In the genomic region with DNA sequence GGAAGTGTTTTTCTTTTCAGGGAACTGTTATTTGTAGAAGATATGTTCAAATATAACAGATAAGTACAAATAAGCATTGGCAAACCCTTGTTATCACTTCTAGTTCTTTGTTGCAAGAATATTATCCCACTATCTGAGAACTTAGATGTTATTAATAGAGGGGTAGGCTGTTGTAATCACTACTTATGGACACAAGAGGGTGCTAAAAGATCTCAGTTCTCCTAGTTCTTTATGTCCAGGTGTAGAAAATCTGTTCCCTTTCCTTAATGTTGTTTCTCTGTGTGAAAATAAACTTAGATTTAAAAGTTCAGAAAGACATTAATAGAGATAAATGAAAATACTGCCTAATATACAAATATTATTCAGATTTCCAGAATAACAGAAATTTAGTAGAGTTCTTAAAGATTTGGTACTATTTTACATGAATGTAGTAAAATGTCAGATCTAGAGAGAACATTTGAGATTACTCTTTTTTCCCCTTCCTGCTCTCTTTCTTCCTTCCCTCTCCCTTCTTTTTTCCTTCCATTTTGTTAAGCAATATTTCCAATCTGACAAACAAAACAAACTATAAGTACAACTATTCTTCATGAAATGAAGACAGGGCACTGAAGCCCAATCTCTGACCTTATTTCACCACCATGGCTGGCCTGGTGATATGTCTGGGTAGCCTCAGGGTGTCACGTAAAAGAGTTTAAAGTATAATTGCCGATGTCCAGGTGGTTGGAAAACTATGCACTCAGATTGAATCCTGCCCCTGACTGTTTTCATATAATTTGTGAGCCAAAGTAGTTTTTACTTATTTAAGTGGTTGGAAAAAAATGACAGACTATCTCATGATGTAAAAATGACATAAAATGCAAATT, we compare ENCODE assay signal across 9 cellular contexts. TPM values are rescaled to one million over a fixed set of nuclear protein-coding genes. Genes with fewer than 3 reads are reported as not detected.
DNase-seq lines count a peak whose midpoint lies in the region; ATAC-seq, FAIRE-seq and TF ChIP-seq lines count a peak whose summit lies in the region.
"Had no signal": no experiment of that assay in that cellular context is flagged by ENCODE, and none has a peak within 500 bp of the region (broad histone marks: within the 10 kb centered on the region; RNA-seq: fewer than 3 reads in every experiment).

No MANE protein-coding gene starts in this region.

- FAIRE-seq in astrocyte (lab: Jason Lieb, UNC) (peak; percentile 20), islet of Langerhans (lab: Jason Lieb, UNC) (peak; percentile 98)

- H3K4me3 ChIP-seq in astrocyte (ENCODE audit: insufficient read depth, low read depth, low read length), result no peak overlapping the region

- H3K9me3 Mint-ChIP-seq in HFFc6, result no peaks in the 10 kb centered on the region
- peaks cover 4% of the 10 kb centered on the region for H3K9me3 Mint-ChIP-seq in astrocyte (ENCODE audit: unreplicated experiment)

- no peaks in the 10 kb centered on the region for H4K20me1 ChIP-seq in astrocyte (ENCODE audit: insufficient read depth, low read length)

- H3K4me2 ChIP-seq in astrocyte (ENCODE audit: low read length), result no peak overlapping the region

- DNase-seq in NCI-H1417 (lab: John Stamatoyannopoulos, UW) (peak; percentile 5 to 72 (median 30)), NCI-H1417 treated with DMSO at 0.1 percent for 48 hours (lab: John Stamatoyannopoulos, UW) (no peak), HFFc6 (peak; percentile 15), NCI-H1436 treated with DMSO at 0.1 percent for 48 hours (lab: John Stamatoyannopoulos, UW) (peak; percentile 53), astrocyte (ENCODE audit: low read depth) (peak; percentile 20), nucleus accumbens (lab: John Stamatoyannopoulos, UW) (no peak)

- H2AFZ ChIP-seq in astrocyte (ENCODE audit: low read depth, low read length), result no peak overlapping the region

- H3K79me2 ChIP-seq in astrocyte (ENCODE audit: insufficient read depth, low read length), result no peaks in the 10 kb centered on the region

- H3K27ac ChIP-seq in astrocyte (ENCODE audit: low read depth, low read length), result no peak overlapping the region

- no peak overlapping the region for H3K9ac ChIP-seq in astrocyte (ENCODE audit: low read length)

- no peaks in the 10 kb centered on the region for H3K36me3 ChIP-seq in astrocyte (ENCODE audit: insufficient read depth, low read length)

- no peak for ATAC-seq in HG03135 (IDR thresholded peaks at IDR 0.05; ENCODE audit: unreplicated experiment)

- H3K27ac Mint-ChIP-seq in HFFc6, result no peak overlapping the region
- no peak overlapping the region for H3K27ac Mint-ChIP-seq in astrocyte (ENCODE audit: unreplicated experiment)
- H3K27ac Mint-ChIP-seq: CD4-positive, CD25-positive, alpha-beta regulatory T cell had no signal

- no peaks in the 10 kb centered on the region for H3K9me3 ChIP-seq in astrocyte (ENCODE audit: insufficient read depth, low read depth, low read length)

- peaks cover 3% of the 10 kb centered on the region; the same call in 1 of the 2 replicates for H3K27me3 Mint-ChIP-seq in HFFc6 (ENCODE audit: insufficient read depth)
- H3K27me3 Mint-ChIP-seq in astrocyte (ENCODE audit: low read depth, unreplicated experiment), result no peaks in the 10 kb centered on the region

- H3K36me3 Mint-ChIP-seq in HFFc6 (ENCODE audit: low read depth) (no peaks in the 10 kb centered on the region), astrocyte (ENCODE audit: low read depth, unreplicated experiment) (no peaks in the 10 kb centered on the region)
- H3K36me3 Mint-ChIP-seq: CD4-positive, CD25-positive, alpha-beta regulatory T cell had no signal

- no peaks in the 10 kb centered on the region for H3K27me3 ChIP-seq in astrocyte (ENCODE audit: insufficient read depth, low read length)

- H3K4me1 ChIP-seq in astrocyte (ENCODE audit: insufficient read depth, low read length), result no peaks in the 10 kb centered on the region

- H3K4me3 Mint-ChIP-seq in HFFc6 (no peak overlapping the region), astrocyte (ENCODE audit: unreplicated experiment) (no peak overlapping the region)
- H3K4me3 Mint-ChIP-seq: CD4-positive, CD25-positive, alpha-beta regulatory T cell had no signal

- TF ChIP-seq CTCF in HFFc6 (IDR thresholded peaks at IDR 0.05), result peak; percentile 77
- TF ChIP-seq CTCF in astrocyte (IDR thresholded peaks at IDR 0.05; ENCODE audit: insufficient read depth, low read depth, low read length), result peak; percentile 60

- H3K4me1 Mint-ChIP-seq in HFFc6 (ENCODE audit: low read depth) (no peaks in the 10 kb centered on the region), astrocyte (ENCODE audit: low read depth, unreplicated experiment) (peaks cover 2% of the 10 kb centered on the region)
- H3K4me1 Mint-ChIP-seq: CD4-positive, CD25-positive, alpha-beta regulatory T cell had no signal

RNA-seq across cellular contexts. Expression of a gene that starts 43.6 kb away (rescaled TPM):
- total RNA-seq in HFFc6 (2021; fragmentation: NEBNext Ultra II Directional; extraction: Animal tissue kit (Norgen Biotek cat#: 25700)), result not detected
- total RNA-seq in astrocyte, result 22.6 and 32.3 TPM in 2 replicates
- total RNA-seq: CD4-positive, CD25-positive, alpha-beta regulatory T cell had no signal

Comparison
In these comparisons a context has a peak if more than half of its experiments do, and no peak if none do; other contexts are left out.
1. DNase-seq: peak in NCI-H1417 (3 of 3), HFFc6 (single experiment), NCI-H1436 treated with DMSO at 0.1 percent for 48 hours (single experiment) and astrocyte (single experiment); none in NCI-H1417 treated with DMSO at 0.1 percent for 48 hours (single experiment) and nucleus accumbens (0 of 56).
2. RNA of a gene that starts 43.6 kb away (total RNA-seq): 22.6 to 32.3 TPM in astrocyte; not detected in HFFc6; every median in the first group is over 10 times any median in the second.